Comparison of ENCODE assay signal across 8 cellular contexts in the genomic region with DNA sequence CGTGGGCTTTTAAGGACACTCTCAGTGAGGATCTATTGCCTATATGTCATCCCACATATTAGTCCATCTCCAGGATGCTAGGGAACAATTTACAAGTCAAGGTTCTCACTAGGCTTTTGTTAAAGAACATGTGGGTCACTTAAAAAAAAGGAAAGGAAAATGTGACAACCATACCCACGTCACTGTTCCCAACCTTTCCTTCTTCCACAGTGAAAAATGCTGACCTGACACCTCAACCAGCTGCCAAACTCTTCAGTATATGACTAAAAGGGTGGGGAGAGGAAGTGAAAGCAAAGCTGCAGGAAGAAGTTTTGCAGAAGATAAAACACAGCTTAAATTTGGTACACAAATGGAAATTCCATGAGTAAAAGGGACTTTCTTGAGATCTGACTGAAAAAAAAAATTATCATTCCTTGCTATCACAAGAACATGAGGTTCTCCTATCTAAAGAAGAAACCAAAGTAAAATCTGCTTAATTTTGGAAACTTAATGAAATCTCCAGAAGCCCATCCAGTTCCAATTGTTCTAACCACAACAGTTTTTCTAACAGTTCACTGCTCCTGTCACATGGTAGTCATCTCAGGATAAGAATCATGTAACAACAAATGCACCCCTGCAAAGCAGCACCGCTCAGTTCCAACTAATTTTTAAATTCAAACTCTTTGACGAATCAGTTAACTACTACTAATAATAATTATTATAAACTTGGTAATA.
DNase-seq lines count a peak whose midpoint lies in the region; ATAC-seq and FAIRE-seq lines count a peak whose summit lies in the region.

No MANE protein-coding gene starts in this region.

- no CpG with 5 or more reads among the region's 4 CpGs for WGBS in mesendoderm (ENCODE audit: extremely low coverage, insufficient coverage, low lambda C conversion rate)

- H4K5ac ChIP-seq in mesendoderm (ENCODE audit: low read length) = no peak overlapping the region

- no peak overlapping the region for H3K4me3 ChIP-seq in mesendoderm (ENCODE audit: low read length)

- H3K27me3 ChIP-seq in mesendoderm (ENCODE audit: insufficient read depth, low read length, poor library complexity) = no peaks in the 10 kb centered on the region

- H3K79me1 ChIP-seq in mesendoderm (ENCODE audit: low read length) = no peaks in the 10 kb centered on the region

- no peak overlapping the region for H2BK5ac ChIP-seq in mesendoderm (ENCODE audit: low read length)

- H2BK15ac ChIP-seq in mesendoderm (replicated peaks; ENCODE audit: low read depth) = no peak overlapping the region

- no peaks in the 10 kb centered on the region for H3K27me3 Mint-ChIP-seq in activated CD4-positive, alpha-beta T cell treated with anti-CD3 and anti-CD28 coated beads, Interleukin-2, amount 10 ng/mL, durations not matched to agents 24 days and 14 days

- intact Hi-C loops in activated CD4-positive, alpha-beta T cell treated with anti-CD3 and anti-CD28 coated beads, Interleukin-2, amount 10 ng/mL, durations not matched to agents 24 days and 14 days (cut with micrococcal nuclease) = loop anchor here (1.0 to 5.0 kb wide), 4 partner anchors 71 to 305 kb away; partner anchors contain the start of genes HMG20A and PEAK1

- no peaks in the 10 kb centered on the region for H3K9me3 Mint-ChIP-seq in activated CD4-positive, alpha-beta T cell treated with anti-CD3 and anti-CD28 coated beads, Interleukin-2, amount 10 ng/mL, durations not matched to agents 24 days and 14 days

- H3K79me2 ChIP-seq in mesendoderm (ENCODE audit: control insufficient read depth, insufficient read depth, low read length) = no peaks in the 10 kb centered on the region

- FAIRE-seq in HTR-8/SVneo (lab: Jason Lieb, UNC) = no peak

- H3K4me2 ChIP-seq in mesendoderm (ENCODE audit: low read length) = no peak overlapping the region

- H3K23ac ChIP-seq in mesendoderm (ENCODE audit: low read length) = peak overlapping the region; percentile 26

- H4K8ac ChIP-seq in mesendoderm (ENCODE audit: low read depth, low read length) = no peak overlapping the region

- H3K27ac Mint-ChIP-seq in activated CD4-positive, alpha-beta T cell treated with anti-CD3 and anti-CD28 coated beads, Interleukin-2, amount 10 ng/mL, durations not matched to agents 24 days and 14 days = peak overlapping the region; percentile 92

- no peak overlapping the region for H3K4ac ChIP-seq in mesendoderm (ENCODE audit: low read depth, low read length)

- peak overlapping the region; percentile 60 for H3K4me3 Mint-ChIP-seq in activated CD4-positive, alpha-beta T cell treated with anti-CD3 and anti-CD28 coated beads, Interleukin-2, amount 10 ng/mL, durations not matched to agents 24 days and 14 days

- H3K4me1 Mint-ChIP-seq in activated CD4-positive, alpha-beta T cell treated with anti-CD3 and anti-CD28 coated beads, Interleukin-2, amount 10 ng/mL, durations not matched to agents 24 days and 14 days = peaks cover 52% of the 10 kb centered on the region

- no peaks in the 10 kb centered on the region for H3K4me1 ChIP-seq in mesendoderm (ENCODE audit: control insufficient read depth, low read depth, low read length)

- no peak for ATAC-seq in HG02642 (IDR thresholded peaks at IDR 0.05; ENCODE audit: poor library complexity, unreplicated experiment)

- no peak overlapping the region for H3K9ac ChIP-seq in mesendoderm (ENCODE audit: low read length)

- H3K56ac ChIP-seq in mesendoderm (ENCODE audit: low read length) = no peak overlapping the region

- peaks cover 3% of the 10 kb centered on the region for H3K36me3 Mint-ChIP-seq in activated CD4-positive, alpha-beta T cell treated with anti-CD3 and anti-CD28 coated beads, Interleukin-2, amount 10 ng/mL, durations not matched to agents 24 days and 14 days (ENCODE audit: low read depth)

- no peak overlapping the region for H2BK120ac ChIP-seq in mesendoderm (ENCODE audit: low read depth, low read length)

- DNase-seq in activated CD4-positive, alpha-beta T cell treated with anti-CD3 and anti-CD28 coated beads, Interleukin-2, amount 10 ng/mL, durations not matched to agents 24 days and 14 days = peak; percentile 77
- no peak for DNase-seq in activated CD4-positive, alpha-beta T cell treated with anti-CD3 and anti-CD28 coated beads, Interleukin-2, amount 50 U/mL, for 4 hours
- DNase-seq in MV-4-11 (lab: John Stamatoyannopoulos, UW) = peak; percentile 84
- DNase-seq in caudate nucleus (lab: John Stamatoyannopoulos, UW) = peak in 4 of 61 donors; percentile 4 to 12 (median 8)
- DNase-seq in mesendoderm = no peak
- no peak for DNase-seq in effector CD8-positive, alpha-beta T cell (lab: John Stamatoyannopoulos, UW)
- DNase-seq in HTR-8/SVneo (ENCODE audit: insufficient read length, low spot score) = no peak

- H3K36me3 ChIP-seq in mesendoderm (ENCODE audit: control insufficient read depth, insufficient read depth, low read length) = no peaks in the 10 kb centered on the region

- H3K27ac ChIP-seq in caudate nucleus (ENCODE audit: low read depth, low read length) (peak overlapping the region; percentile 50), mesendoderm (ENCODE audit: low read depth, low read length) (no peak overlapping the region)

- H2AK5ac ChIP-seq in mesendoderm (ENCODE audit: low read length) = no peak overlapping the region

- H3K18ac ChIP-seq in mesendoderm (ENCODE audit: low read length) = no peak overlapping the region

Comparison
In these comparisons a context has a peak if more than half of its experiments do, and no peak if none do; other contexts are left out.
1. DNase-seq: peak in activated CD4-positive, alpha-beta T cell treated with anti-CD3 and anti-CD28 coated beads, Interleukin-2, amount 10 ng/mL, durations not matched to agents 24 days and 14 days (single experiment) and MV-4-11 (single experiment); none in activated CD4-positive, alpha-beta T cell treated with anti-CD3 and anti-CD28 coated beads, Interleukin-2, amount 50 U/mL, for 4 hours (0 of 2), mesendoderm (single experiment), effector CD8-positive, alpha-beta T cell (single experiment) and HTR-8/SVneo (single experiment).